ENCODE assay signal across 1 cellular context in genomic region chr10:72097448-72098300, GRCh38.
A peak's percentile ranks its signal among the peaks of the same experiment; 100 is the strongest.
TF ChIP-seq lines count a peak whose summit lies in the region.

No MANE protein-coding gene starts in this region.

TF ChIP-seq in K562, 482 proteins besides CTCF, POLR2A, EP300 and RAD21 (continued from another document and continues in another):
- no peak for TF ChIP-seq MAX (CRISPR knock-in tag; IDR thresholded peaks at IDR 0.05)
- TF ChIP-seq ERF (CRISPR knock-in tag; IDR thresholded peaks at IDR 0.05): no peak
- TF ChIP-seq ZNF518B (CRISPR knock-in tag; IDR thresholded peaks at IDR 0.05): no peak
- TF ChIP-seq HNRNPK (IDR thresholded peaks at IDR 0.05; ENCODE audit: low read depth, low read length, poor library complexity, severe bottlenecking): no peak
- peak; percentile 45; the same call in 1 of the 2 replicates for TF ChIP-seq NFE2 (IDR thresholded peaks at IDR 0.05; ENCODE audit: low read depth)
- no peak; the same call in 1 of the 2 replicates for TF ChIP-seq ZNF395 (CRISPR knock-in tag; IDR thresholded peaks at IDR 0.05)
- TF ChIP-seq ZNF79 (CRISPR knock-in tag; IDR thresholded peaks at IDR 0.05; ENCODE audit: low read depth): no peak
- no peak for TF ChIP-seq HIVEP1 (CRISPR knock-in tag; IDR thresholded peaks at IDR 0.05)
- TF ChIP-seq TFAM (CRISPR knock-in tag; conservative IDR thresholded peaks at IDR 0.05): no peak
- peak; percentile 31; the same call in 1 of the 2 replicates for TF ChIP-seq MAFK (IDR thresholded peaks at IDR 0.05; ENCODE audit: low read length)
- TF ChIP-seq MXI1 (IDR thresholded peaks at IDR 0.05; ENCODE audit: low read depth, low read length): no peak
- no peak for TF ChIP-seq ZNF311 (CRISPR knock-in tag; IDR thresholded peaks at IDR 0.05)
- no peak for TF ChIP-seq ZNF263 (CRISPR knock-in tag; IDR thresholded peaks at IDR 0.05; ENCODE audit: borderline replicate concordance)
- peak; percentile 53 to 76; a peak in 3 of 4 replicates for TF ChIP-seq FOXA3 (CRISPR knock-in tag; conservative IDR thresholded peaks at IDR 0.05 in 1 of 2, IDR thresholded peaks at IDR 0.05 in 1 of 2)
- TF ChIP-seq ILF3 (IDR thresholded peaks at IDR 0.05; ENCODE audit: borderline replicate concordance): no peak
- TF ChIP-seq ZBTB1 (CRISPR knock-in tag; IDR thresholded peaks at IDR 0.05; ENCODE audit: borderline replicate concordance, low read depth): no peak
- TF ChIP-seq ZNF589 (CRISPR knock-in tag; IDR thresholded peaks at IDR 0.05; ENCODE audit: low read depth): no peak
- no peak for TF ChIP-seq CUX1 (CRISPR knock-in tag; IDR thresholded peaks at IDR 0.05)
- no peak for TF ChIP-seq ZNF444 (CRISPR knock-in tag; IDR thresholded peaks at IDR 0.05)
- TF ChIP-seq AFF1 (IDR thresholded peaks at IDR 0.05; ENCODE audit: low read depth in 1 of 2, partially characterized antibody in 2 of 2): no peak
- no peak for TF ChIP-seq MYBL2 (IDR thresholded peaks at IDR 0.05; ENCODE audit: low read depth)
- no peak for TF ChIP-seq MYBL2 (CRISPR knock-in tag; IDR thresholded peaks at IDR 0.05; ENCODE audit: borderline replicate concordance)
- no peak for TF ChIP-seq SRF (CRISPR knock-in tag; IDR thresholded peaks at IDR 0.05)
- peak in 1 of 2 experiments; percentile 60; a peak in 1 of 4 replicates for TF ChIP-seq TEAD1 (CRISPR knock-in tag; IDR thresholded peaks at IDR 0.05)
- no peak for TF ChIP-seq GTF3C2 (IDR thresholded peaks at IDR 0.05; ENCODE audit: borderline replicate concordance, extremely low read depth, insufficient read length)
- TF ChIP-seq POLR3G (IDR thresholded peaks at IDR 0.05; ENCODE audit: extremely low read depth, insufficient read length, insufficient replicate concordance): no peak
- TF ChIP-seq ZNF551 (CRISPR knock-in tag; IDR thresholded peaks at IDR 0.05): no peak
- no peak for TF ChIP-seq LCOR (CRISPR knock-in tag; IDR thresholded peaks at IDR 0.05)
- TF ChIP-seq ZNF507 (tag; conservative IDR thresholded peaks at IDR 0.05): no peak
- no peak for TF ChIP-seq HMGN3 (IDR thresholded peaks at IDR 0.05; ENCODE audit: borderline replicate concordance, extremely low read depth, insufficient read length, low read depth, low read length)
- no peak for TF ChIP-seq RNF2 (IDR thresholded peaks at IDR 0.05)
- TF ChIP-seq EGR1 (conservative IDR thresholded peaks at IDR 0.05): no peak
- TF ChIP-seq ZSCAN29 (IDR thresholded peaks at IDR 0.05): no peak
- TF ChIP-seq HDAC6 (IDR thresholded peaks at IDR 0.05; ENCODE audit: low read depth, low read length): no peak
- TF ChIP-seq RBM39 (optimal IDR thresholded peaks at IDR 0.05; ENCODE audit: low read depth, low read length): no peak
- peak; percentile 88 for TF ChIP-seq MTA3 (IDR thresholded peaks at IDR 0.05; ENCODE audit: borderline replicate concordance)
- no peak for TF ChIP-seq MBD1 (CRISPR knock-in tag; IDR thresholded peaks at IDR 0.05)
- no peak for TF ChIP-seq HNRNPH1 (optimal IDR thresholded peaks at IDR 0.05; ENCODE audit: low read depth, low read length)
- TF ChIP-seq SREBF2 (CRISPR knock-in tag; IDR thresholded peaks at IDR 0.05): no peak
- TF ChIP-seq HNRNPL (IDR thresholded peaks at IDR 0.05; ENCODE audit: low read depth, low read length): no peak
- TF ChIP-seq YBX1 (IDR thresholded peaks at IDR 0.05): no peak
- TF ChIP-seq NR1H2 (CRISPR knock-in tag; IDR thresholded peaks at IDR 0.05): no peak
- TF ChIP-seq ZFP36 (IDR thresholded peaks at IDR 0.05; ENCODE audit: low read depth, low read length, partially characterized antibody): peak; percentile 75
- TF ChIP-seq STAG1 (CRISPR knock-in tag; IDR thresholded peaks at IDR 0.05; ENCODE audit: borderline replicate concordance): no peak
- TF ChIP-seq MYC (IDR thresholded peaks at IDR 0.05; ENCODE audit: low read depth, low read length): no peak
- no peak for TF ChIP-seq MYC (CRISPR knock-in tag; IDR thresholded peaks at IDR 0.05; ENCODE audit: borderline replicate concordance, low read depth)
- TF ChIP-seq POLR2H (tag; IDR thresholded peaks at IDR 0.05; ENCODE audit: low read depth): no peak
- TF ChIP-seq ZNF197 (CRISPR knock-in tag; IDR thresholded peaks at IDR 0.05; ENCODE audit: low read depth): no peak
- TF ChIP-seq ZNF561 (CRISPR knock-in tag; conservative IDR thresholded peaks at IDR 0.05): no peak
